13 cellular contexts compared by ENCODE assay signal in the genomic region with DNA sequence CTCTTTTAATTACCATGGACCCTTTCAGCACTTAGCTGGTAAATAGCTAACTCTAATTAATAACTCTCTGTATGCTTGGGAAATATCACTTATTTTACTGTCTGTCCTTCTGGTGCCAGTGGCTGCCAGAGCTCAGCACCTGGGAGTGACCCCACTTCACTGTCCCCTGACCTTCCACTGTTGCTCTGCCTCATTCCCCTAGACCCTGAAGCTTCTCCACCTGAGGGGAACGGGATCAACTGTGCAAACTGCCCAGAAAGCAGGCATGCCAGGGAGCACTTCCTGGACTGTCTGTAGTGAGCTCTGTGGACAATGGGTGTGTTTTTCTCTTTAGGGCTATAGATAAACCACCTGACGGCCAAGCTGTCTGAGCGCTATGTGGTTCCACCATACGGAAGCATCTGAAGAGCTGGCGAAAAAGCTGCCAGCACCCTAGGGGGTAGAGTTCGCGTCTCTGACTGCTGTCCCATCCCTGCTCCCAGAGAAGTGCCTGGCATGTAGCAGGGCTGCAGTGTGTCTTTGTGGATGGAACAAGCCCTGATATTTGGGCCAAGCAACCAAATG.
DNase-seq lines count a peak whose midpoint lies in the region; ATAC-seq lines count a peak whose summit lies in the region.
"Had no signal": no experiment of that assay in that cellular context is flagged by ENCODE, and none has a peak within 500 bp of the region (broad histone marks: within the 10 kb centered on the region; RNA-seq: fewer than 3 reads in every experiment).

No MANE protein-coding gene starts in this region.

- no peak overlapping the region for H3K4me3 ChIP-seq in CD4-positive, alpha-beta memory T cell (ENCODE audit: low read length in 2 of 2)

- no peak overlapping the region for H3K27ac Mint-ChIP-seq in CD4-positive, alpha-beta memory T cell
- H3K27ac Mint-ChIP-seq: CD4-positive, alpha-beta T cell; H9 had no signal

- H3K27me3 Mint-ChIP-seq in CD4-positive, alpha-beta memory T cell, result peaks cover 0 to 3% of the 10 kb centered on the region in 2 donors
- H3K27me3 Mint-ChIP-seq: CD4-positive, alpha-beta T cell had no signal

- no peaks in the 10 kb centered on the region for H3K36me3 ChIP-seq in CD4-positive, alpha-beta memory T cell (ENCODE audit: insufficient read depth, low read length)

- no peaks in the 10 kb centered on the region for H3K4me1 Mint-ChIP-seq in CD4-positive, alpha-beta memory T cell

- no peaks in the 10 kb centered on the region for H3K9me3 ChIP-seq in CD4-positive, alpha-beta memory T cell (ENCODE audit: control insufficient read depth in 1 of 2, low read length in 2 of 2)

- ATAC-seq in left lobe of liver (peak; percentile 26), HG02973 (IDR thresholded peaks at IDR 0.05; ENCODE audit: unreplicated experiment) (no peak)

- intact Hi-C loops in CD4-positive, alpha-beta memory T cell (cut with micrococcal nuclease), result no loop called here

- no peak overlapping the region for H3K27ac ChIP-seq in CD4-positive, alpha-beta memory T cell (ENCODE audit: low read depth, low read length)

- H3K4me1 ChIP-seq in CD4-positive, alpha-beta memory T cell (ENCODE audit: insufficient read depth, low read length), result no peaks in the 10 kb centered on the region

- POLR2A ChIA-PET in CD4-positive, alpha-beta memory T cell (lab: Charles Lee; ENCODE audit: partially characterized antibody), result no interaction called here

- no peak overlapping the region for H3K4me3 Mint-ChIP-seq in CD4-positive, alpha-beta memory T cell
- H3K4me3 Mint-ChIP-seq: CD4-positive, alpha-beta T cell; H9 had no signal

- H3K36me3 Mint-ChIP-seq in CD4-positive, alpha-beta memory T cell, result no peaks in the 10 kb centered on the region

- peaks cover 0 to 5% (median 0%) of the 10 kb centered on the region in 8 donors for H3K9me3 Mint-ChIP-seq in CD4-positive, alpha-beta memory T cell
- H3K9me3 Mint-ChIP-seq: CD4-positive, alpha-beta T cell had no signal

- CTCF ChIA-PET in CD4-positive, alpha-beta memory T cell (lab: Charles Lee; ENCODE audit: partially characterized antibody), result interaction anchor here (0.8 to 3.9 kb wide), 7 partner anchors 9 to 650 kb away, joined by 3 to 31 read pairs (median 11); no protein-coding TSS in a partner anchor

- DNase-seq in NCI-H748 (lab: John Stamatoyannopoulos, UW; ENCODE audit: unreplicated experiment) (peak; percentile 23), NCI-H748 treated with DMSO at 0.1 percent for 48 hours (lab: John Stamatoyannopoulos, UW) (no peak), NCI-H146 treated with DMSO at 0.1 percent for 48 hours (lab: John Stamatoyannopoulos, UW; ENCODE audit: unreplicated experiment) (peak; percentile 7), left lobe of liver (ENCODE audit: low spot score) (no peak), NCI-H526 (lab: John Stamatoyannopoulos, UW) (no peak)
- DNase-seq in CD4-positive, alpha-beta memory T cell, result no peak
- DNase-seq: 8988T; ACHN; C1 segment of cervical spinal cord; CD4-positive, alpha-beta T cell; GOT3; H9 had no signal

- no peaks in the 10 kb centered on the region for H3K27me3 ChIP-seq in CD4-positive, alpha-beta memory T cell (ENCODE audit: insufficient read depth, low read length)

Comparison
In these comparisons a context has a peak if more than half of its experiments do, and no peak if none do; other contexts are left out.
1. DNase-seq: peak in NCI-H748 (single experiment) and NCI-H146 treated with DMSO at 0.1 percent for 48 hours (single experiment); none in NCI-H748 treated with DMSO at 0.1 percent for 48 hours (single experiment), left lobe of liver (single experiment), NCI-H526 (0 of 2) and CD4-positive, alpha-beta memory T cell (0 of 5).